8 cellular contexts compared by ENCODE assay signal in the genomic region with DNA sequence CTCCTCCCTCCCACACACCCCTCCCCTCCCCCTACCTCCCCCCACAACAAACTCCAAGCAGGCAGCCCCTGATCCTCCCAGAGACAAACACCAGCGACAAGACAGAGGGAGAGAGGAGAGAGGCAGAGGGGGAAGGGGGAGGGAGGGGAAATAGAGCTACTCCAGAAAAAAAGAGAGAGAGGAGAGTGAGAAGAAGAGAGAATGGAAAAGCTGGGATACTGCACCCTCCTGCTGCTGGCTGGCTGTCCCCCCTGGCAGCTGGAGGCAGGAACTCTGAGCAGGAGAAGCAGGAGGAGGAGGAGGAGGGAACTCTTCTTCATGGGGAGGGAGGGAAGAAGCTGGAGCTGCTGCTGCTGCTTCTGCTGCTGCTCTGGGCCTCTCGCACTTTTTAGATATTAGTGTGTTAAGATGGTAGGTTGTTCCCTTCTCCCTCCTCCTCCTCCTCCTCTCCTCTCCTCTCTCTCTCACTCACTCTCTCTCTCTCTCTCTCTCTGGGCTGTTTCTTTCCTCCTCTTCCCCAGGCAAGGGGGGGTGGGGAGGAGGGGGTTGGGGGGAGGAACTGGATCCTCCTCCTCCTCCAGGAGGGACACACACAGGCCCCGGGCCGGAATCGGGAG. TPM values are rescaled to one million over a fixed set of nuclear protein-coding genes. Genes with fewer than 3 reads are reported as not detected.
DNase-seq lines count a peak whose midpoint lies in the region; ATAC-seq and TF ChIP-seq lines count a peak whose summit lies in the region.

No MANE protein-coding gene starts in this region.

- H3K4me1 Mint-ChIP-seq in activated T-cell treated with anti-CD3 and anti-CD28 coated beads, Interleukin-2, amount 50 U/mL, for 4 hours (ENCODE audit: low read depth), result peaks cover 44% of the 10 kb centered on the region
- peaks cover 15% of the 10 kb centered on the region for H3K4me1 Mint-ChIP-seq in glutamatergic neuron (ENCODE audit: low read depth, unreplicated experiment)

- no peaks in the 10 kb centered on the region for H3K9me3 Mint-ChIP-seq in activated T-cell treated with anti-CD3 and anti-CD28 coated beads, Interleukin-2, amount 50 U/mL, for 4 hours
- peaks cover 14% of the 10 kb centered on the region for H3K9me3 Mint-ChIP-seq in glutamatergic neuron (ENCODE audit: unreplicated experiment)

- H3K4me3 Mint-ChIP-seq in activated T-cell treated with anti-CD3 and anti-CD28 coated beads, Interleukin-2, amount 50 U/mL, for 4 hours, result peak overlapping the region; percentile 86
- H3K4me3 Mint-ChIP-seq in glutamatergic neuron (ENCODE audit: unreplicated experiment), result peak overlapping the region; percentile 88

- TF ChIP-seq CTCF in glutamatergic neuron (IDR thresholded peaks at IDR 0.05; ENCODE audit: partially characterized antibody, unreplicated experiment) (no peak), omental fat pad (IDR thresholded peaks at IDR 0.05) (no peak)

- no peaks in the 10 kb centered on the region for H3K27me3 Mint-ChIP-seq in activated T-cell treated with anti-CD3 and anti-CD28 coated beads, Interleukin-2, amount 50 U/mL, for 4 hours (ENCODE audit: low read depth)
- H3K27me3 Mint-ChIP-seq in glutamatergic neuron (ENCODE audit: unreplicated experiment), result peaks cover 7% of the 10 kb centered on the region

- H3K36me3 Mint-ChIP-seq in activated T-cell treated with anti-CD3 and anti-CD28 coated beads, Interleukin-2, amount 50 U/mL, for 4 hours (ENCODE audit: insufficient read depth), result no peaks in the 10 kb centered on the region
- no peaks in the 10 kb centered on the region for H3K36me3 Mint-ChIP-seq in glutamatergic neuron (ENCODE audit: unreplicated experiment)

- peak overlapping the region; percentile 98 for H3K27ac Mint-ChIP-seq in glutamatergic neuron (ENCODE audit: unreplicated experiment)

- ATAC-seq in HG03196 (IDR thresholded peaks at IDR 0.05; ENCODE audit: unreplicated experiment) (peak; percentile 2), omental fat pad (ENCODE audit: low FRiP score) (peak; percentile 54), HG03280 (IDR thresholded peaks at IDR 0.05; ENCODE audit: unreplicated experiment) (no peak)
- ATAC-seq in activated T-cell treated with anti-CD3 and anti-CD28 coated beads, Interleukin-2, amount 50 U/mL, for 4 hours, result peak; percentile 23 to 25

- DNase-seq in GF-D8 (lab: John Stamatoyannopoulos, UW) (peak; percentile 35), NCI-H82 treated with DMSO at 0.1 percent for 48 hours (lab: John Stamatoyannopoulos, UW; ENCODE audit: unreplicated experiment) (peak; percentile 58), glutamatergic neuron (peak; percentile 60), omental fat pad (ENCODE audit: low spot score) (no peak), medulla oblongata (ENCODE audit: extremely low spot score) (no peak)
- no peak for DNase-seq in activated T-cell treated with anti-CD3 and anti-CD28 coated beads, Interleukin-2, amount 50 U/mL, for 4 hours

RNA-seq across cellular contexts. Expression of a gene that starts 0.4 kb away (rescaled TPM):
- 10 to 100 TPM; 13.4 to 20.3 (median 17.6) TPM for total RNA-seq in activated T-cell treated with anti-CD3 and anti-CD28 coated beads, Interleukin-2, amount 50 U/mL, for 4 hours
- total RNA-seq in glutamatergic neuron (ENCODE audit: unreplicated experiment) (71.1 TPM), omental fat pad (10 to 100 TPM; 16.1 to 73.0 (median 22.1) TPM)

Comparison
In these comparisons a context has a peak if more than half of its experiments do, and no peak if none do; other contexts are left out.
1. DNase-seq: peak in GF-D8 (single experiment), NCI-H82 treated with DMSO at 0.1 percent for 48 hours (single experiment) and glutamatergic neuron (single experiment); none in activated T-cell treated with anti-CD3 and anti-CD28 coated beads, Interleukin-2, amount 50 U/mL, for 4 hours (single experiment), omental fat pad (single experiment) and medulla oblongata (single experiment).